1 cellular context compared by ENCODE assay signal in the genomic region with DNA sequence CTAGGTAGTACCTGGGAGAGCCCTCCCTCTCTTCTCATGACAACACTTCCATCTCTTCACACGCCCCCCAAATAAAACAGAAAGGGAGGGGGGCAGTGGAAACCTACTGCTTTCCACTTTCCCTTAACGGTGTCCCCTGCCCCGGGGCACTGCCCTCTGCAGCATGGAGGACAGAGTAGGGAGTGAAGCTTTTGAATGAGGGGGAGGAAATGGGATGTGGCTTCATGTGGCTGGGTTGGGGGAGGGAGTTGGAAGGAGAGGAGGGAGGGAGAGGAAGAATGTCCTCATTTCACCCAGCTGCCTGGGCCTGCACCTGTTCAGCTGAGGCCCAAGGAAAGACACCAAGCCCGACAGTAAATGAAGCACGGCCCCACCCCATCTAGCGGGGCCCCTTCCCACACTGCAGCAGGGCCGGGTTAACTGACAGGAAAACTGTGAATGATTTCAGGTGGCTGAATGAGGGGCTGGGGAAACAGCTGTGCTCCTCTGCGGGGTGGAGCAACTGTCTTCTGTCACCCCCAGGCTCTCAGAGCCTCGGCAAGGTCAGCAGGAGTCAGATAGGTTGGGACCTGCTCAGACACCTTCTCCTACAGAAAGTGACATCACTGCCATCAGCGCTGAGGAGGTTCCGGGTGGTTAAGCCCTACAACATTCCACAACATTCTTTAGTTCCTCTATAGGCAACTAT.
A peak's percentile ranks its signal among the peaks of the same experiment; 100 is the strongest.
TF ChIP-seq lines count a peak whose summit lies in the region.

No MANE protein-coding gene starts in this region.

TF ChIP-seq in K562, 482 proteins besides CTCF, POLR2A, EP300 and RAD21 (continued from another document and continues in another):
- TF ChIP-seq, protein P1, sequence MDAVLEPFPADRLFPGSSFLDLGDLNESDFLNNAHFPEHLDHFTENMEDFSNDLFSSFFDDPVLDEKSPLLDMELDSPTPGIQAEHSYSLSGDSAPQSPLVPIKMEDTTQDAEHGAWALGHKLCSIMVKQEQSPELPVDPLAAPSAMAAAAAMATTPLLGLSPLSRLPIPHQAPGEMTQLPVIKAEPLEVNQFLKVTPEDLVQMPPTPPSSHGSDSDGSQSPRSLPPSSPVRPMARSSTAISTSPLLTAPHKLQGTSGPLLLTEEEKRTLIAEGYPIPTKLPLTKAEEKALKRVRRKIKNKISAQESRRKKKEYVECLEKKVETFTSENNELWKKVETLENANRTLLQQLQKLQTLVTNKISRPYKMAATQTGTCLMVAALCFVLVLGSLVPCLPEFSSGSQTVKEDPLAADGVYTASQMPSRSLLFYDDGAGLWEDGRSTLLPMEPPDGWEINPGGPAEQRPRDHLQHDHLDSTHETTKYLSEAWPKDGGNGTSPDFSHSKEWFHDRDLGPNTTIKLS (IDR thresholded peaks at IDR 0.05; ENCODE audit: borderline replicate concordance, low read depth): peak; percentile 52; the same call in 1 of the 2 replicates
- TF ChIP-seq, protein P2, sequence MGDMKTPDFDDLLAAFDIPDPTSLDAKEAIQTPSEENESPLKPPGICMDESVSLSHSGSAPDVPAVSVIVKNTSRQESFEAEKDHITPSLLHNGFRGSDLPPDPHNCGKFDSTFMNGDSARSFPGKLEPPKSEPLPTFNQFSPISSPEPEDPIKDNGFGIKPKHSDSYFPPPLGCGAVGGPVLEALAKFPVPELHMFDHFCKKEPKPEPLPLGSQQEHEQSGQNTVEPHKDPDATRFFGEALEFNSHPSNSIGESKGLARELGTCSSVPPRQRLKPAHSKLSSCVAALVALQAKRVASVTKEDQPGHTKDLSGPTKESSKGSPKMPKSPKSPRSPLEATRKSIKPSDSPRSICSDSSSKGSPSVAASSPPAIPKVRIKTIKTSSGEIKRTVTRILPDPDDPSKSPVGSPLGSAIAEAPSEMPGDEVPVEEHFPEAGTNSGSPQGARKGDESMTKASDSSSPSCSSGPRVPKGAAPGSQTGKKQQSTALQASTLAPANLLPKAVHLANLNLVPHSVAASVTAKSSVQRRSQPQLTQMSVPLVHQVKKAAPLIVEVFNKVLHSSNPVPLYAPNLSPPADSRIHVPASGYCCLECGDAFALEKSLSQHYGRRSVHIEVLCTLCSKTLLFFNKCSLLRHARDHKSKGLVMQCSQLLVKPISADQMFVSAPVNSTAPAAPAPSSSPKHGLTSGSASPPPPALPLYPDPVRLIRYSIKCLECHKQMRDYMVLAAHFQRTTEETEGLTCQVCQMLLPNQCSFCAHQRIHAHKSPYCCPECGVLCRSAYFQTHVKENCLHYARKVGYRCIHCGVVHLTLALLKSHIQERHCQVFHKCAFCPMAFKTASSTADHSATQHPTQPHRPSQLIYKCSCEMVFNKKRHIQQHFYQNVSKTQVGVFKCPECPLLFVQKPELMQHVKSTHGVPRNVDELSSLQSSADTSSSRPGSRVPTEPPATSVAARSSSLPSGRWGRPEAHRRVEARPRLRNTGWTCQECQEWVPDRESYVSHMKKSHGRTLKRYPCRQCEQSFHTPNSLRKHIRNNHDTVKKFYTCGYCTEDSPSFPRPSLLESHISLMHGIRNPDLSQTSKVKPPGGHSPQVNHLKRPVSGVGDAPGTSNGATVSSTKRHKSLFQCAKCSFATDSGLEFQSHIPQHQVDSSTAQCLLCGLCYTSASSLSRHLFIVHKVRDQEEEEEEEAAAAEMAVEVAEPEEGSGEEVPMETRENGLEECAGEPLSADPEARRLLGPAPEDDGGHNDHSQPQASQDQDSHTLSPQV (IDR thresholded peaks at IDR 0.05): peak; percentile 77
- TF ChIP-seq, protein P3, sequence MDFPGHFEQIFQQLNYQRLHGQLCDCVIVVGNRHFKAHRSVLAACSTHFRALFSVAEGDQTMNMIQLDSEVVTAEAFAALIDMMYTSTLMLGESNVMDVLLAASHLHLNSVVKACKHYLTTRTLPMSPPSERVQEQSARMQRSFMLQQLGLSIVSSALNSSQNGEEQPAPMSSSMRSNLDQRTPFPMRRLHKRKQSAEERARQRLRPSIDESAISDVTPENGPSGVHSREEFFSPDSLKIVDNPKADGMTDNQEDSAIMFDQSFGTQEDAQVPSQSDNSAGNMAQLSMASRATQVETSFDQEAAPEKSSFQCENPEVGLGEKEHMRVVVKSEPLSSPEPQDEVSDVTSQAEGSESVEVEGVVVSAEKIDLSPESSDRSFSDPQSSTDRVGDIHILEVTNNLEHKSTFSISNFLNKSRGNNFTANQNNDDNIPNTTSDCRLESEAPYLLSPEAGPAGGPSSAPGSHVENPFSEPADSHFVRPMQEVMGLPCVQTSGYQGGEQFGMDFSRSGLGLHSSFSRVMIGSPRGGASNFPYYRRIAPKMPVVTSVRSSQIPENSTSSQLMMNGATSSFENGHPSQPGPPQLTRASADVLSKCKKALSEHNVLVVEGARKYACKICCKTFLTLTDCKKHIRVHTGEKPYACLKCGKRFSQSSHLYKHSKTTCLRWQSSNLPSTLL (IDR thresholded peaks at IDR 0.05): 0 out of 2 replicates have a peak, but pooled peaks have one; percentile 47
- TF ChIP-seq, protein P4, sequence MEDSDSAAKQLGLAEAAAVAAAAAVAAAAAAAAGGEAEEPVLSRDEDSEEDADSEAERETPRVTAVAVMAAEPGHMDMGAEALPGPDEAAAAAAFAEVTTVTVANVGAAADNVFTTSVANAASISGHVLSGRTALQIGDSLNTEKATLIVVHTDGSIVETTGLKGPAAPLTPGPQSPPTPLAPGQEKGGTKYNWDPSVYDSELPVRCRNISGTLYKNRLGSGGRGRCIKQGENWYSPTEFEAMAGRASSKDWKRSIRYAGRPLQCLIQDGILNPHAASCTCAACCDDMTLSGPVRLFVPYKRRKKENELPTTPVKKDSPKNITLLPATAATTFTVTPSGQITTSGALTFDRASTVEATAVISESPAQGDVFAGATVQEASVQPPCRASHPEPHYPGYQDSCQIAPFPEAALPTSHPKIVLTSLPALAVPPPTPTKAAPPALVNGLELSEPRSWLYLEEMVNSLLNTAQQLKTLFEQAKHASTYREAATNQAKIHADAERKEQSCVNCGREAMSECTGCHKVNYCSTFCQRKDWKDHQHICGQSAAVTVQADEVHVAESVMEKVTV (CRISPR knock-in tag; IDR thresholded peaks at IDR 0.05): no peak
- TF ChIP-seq KLF10 (CRISPR knock-in tag; IDR thresholded peaks at IDR 0.05): no peak
- TF ChIP-seq TCF3 (CRISPR knock-in tag; IDR thresholded peaks at IDR 0.05): peak; percentile 54
- no peak for TF ChIP-seq DDX20 (tag; IDR thresholded peaks at IDR 0.05; ENCODE audit: low read depth)
- TF ChIP-seq ESRRA (IDR thresholded peaks at IDR 0.05; ENCODE audit: borderline replicate concordance, low read depth): peak; percentile 82
- peak; percentile 71 for TF ChIP-seq MYC (IDR thresholded peaks at IDR 0.05; ENCODE audit: low read depth, low read length)
- TF ChIP-seq MYC (CRISPR knock-in tag; IDR thresholded peaks at IDR 0.05; ENCODE audit: borderline replicate concordance, low read depth): no peak
- TF ChIP-seq MCM7 (IDR thresholded peaks at IDR 0.05): no peak
- no peak for TF ChIP-seq IRF2 (CRISPR knock-in tag; IDR thresholded peaks at IDR 0.05)
- TF ChIP-seq ZNF584 (CRISPR knock-in tag; IDR thresholded peaks at IDR 0.05; ENCODE audit: low read depth): no peak
- peak; percentile 94 for TF ChIP-seq CTBP1 (IDR thresholded peaks at IDR 0.05; ENCODE audit: borderline replicate concordance)
- TF ChIP-seq ZC3H4 (CRISPR knock-in tag; IDR thresholded peaks at IDR 0.05; ENCODE audit: borderline replicate concordance): no peak
- peak; percentile 43 to 75; a peak in 2 of 4 replicates for TF ChIP-seq TRIM24 (IDR thresholded peaks at IDR 0.05)
- TF ChIP-seq, protein P5, sequence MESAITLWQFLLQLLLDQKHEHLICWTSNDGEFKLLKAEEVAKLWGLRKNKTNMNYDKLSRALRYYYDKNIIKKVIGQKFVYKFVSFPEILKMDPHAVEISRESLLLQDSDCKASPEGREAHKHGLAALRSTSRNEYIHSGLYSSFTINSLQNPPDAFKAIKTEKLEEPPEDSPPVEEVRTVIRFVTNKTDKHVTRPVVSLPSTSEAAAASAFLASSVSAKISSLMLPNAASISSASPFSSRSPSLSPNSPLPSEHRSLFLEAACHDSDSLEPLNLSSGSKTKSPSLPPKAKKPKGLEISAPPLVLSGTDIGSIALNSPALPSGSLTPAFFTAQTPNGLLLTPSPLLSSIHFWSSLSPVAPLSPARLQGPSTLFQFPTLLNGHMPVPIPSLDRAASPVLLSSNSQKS (CRISPR knock-in tag; IDR thresholded peaks at IDR 0.05): no peak
- TF ChIP-seq, protein P6, sequence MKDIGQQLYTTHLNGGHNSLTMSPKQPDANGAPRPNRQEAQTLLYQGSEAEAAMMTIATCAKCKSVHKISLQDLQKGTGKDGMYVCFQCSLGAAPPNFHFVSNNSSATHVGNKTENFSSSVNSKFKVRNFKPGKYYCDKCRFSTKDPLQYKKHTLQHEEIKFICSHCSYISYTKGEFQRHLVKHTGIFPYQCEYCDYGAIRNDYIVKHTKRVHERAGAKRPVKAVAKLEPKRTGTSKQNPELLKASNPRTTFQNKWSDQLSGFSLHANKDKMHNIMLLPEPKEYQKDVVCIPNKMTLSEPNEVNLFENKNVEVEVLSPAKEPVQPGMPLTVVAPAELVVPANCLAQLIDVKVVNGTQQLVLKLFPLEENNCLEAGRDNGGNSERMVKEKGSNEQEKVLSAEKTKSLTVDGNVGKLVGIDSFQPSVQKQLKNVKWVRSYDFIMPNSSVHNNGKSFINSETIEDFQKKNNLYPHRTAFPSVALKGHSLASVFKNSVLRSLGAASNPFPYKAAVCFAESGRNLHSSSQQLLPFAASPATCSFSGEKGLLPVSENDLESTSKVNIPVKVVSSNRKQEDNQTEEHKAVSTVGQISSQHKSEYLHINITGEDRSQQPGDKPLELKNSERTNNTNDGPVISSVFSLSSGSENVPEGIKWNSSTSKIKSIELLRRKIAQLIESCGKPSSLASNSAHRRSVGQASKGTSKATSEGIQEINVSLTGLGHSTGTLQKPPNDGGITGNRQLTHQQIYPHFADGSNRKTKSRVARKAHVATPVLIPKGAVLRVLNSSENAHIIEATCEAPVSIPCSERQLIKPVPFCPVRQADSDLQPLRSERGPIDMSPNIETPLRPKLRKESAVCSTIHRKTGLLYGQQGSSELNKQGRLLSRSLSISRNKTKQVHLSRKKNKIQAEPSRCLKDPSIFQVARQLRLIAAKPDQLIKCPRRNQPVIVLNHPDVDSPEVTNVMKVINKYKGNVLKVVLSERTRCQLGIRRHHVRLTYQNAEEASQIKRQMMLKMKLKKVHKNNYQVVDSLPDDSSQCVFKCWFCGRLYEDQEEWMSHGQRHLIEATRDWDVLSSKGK (CRISPR knock-in tag; IDR thresholded peaks at IDR 0.05): no peak
- TF ChIP-seq ZKSCAN3 (CRISPR knock-in tag; IDR thresholded peaks at IDR 0.05): no peak
- no peak for TF ChIP-seq FOXA1 (IDR thresholded peaks at IDR 0.05; ENCODE audit: borderline replicate concordance)
- TF ChIP-seq HSF4 (CRISPR knock-in tag; IDR thresholded peaks at IDR 0.05; ENCODE audit: borderline replicate concordance): no peak
- TF ChIP-seq, protein P7, sequence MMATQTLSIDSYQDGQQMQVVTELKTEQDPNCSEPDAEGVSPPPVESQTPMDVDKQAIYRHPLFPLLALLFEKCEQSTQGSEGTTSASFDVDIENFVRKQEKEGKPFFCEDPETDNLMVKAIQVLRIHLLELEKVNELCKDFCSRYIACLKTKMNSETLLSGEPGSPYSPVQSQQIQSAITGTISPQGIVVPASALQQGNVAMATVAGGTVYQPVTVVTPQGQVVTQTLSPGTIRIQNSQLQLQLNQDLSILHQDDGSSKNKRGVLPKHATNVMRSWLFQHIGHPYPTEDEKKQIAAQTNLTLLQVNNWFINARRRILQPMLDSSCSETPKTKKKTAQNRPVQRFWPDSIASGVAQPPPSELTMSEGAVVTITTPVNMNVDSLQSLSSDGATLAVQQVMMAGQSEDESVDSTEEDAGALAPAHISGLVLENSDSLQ (IDR thresholded peaks at IDR 0.05): peak; percentile 42
- TF ChIP-seq JUND (IDR thresholded peaks at IDR 0.05; ENCODE audit: borderline replicate concordance, low read depth, low read length): peak; percentile 51; the same call in 1 of the 2 replicates
- peak; percentile 63; the same call in 1 of the 3 replicates for TF ChIP-seq JUND (tag; IDR thresholded peaks at IDR 0.05; ENCODE audit: borderline replicate concordance, low read depth, low read length)
- no peak for TF ChIP-seq MAFG (tag; conservative IDR thresholded peaks at IDR 0.05)
- TF ChIP-seq NR1H2 (CRISPR knock-in tag; IDR thresholded peaks at IDR 0.05): no peak
- 0 out of 2 replicates have a peak, but pooled peaks have one; percentile 58 for TF ChIP-seq HDAC2 (IDR thresholded peaks at IDR 0.05)
- TF ChIP-seq PCBP2 (IDR thresholded peaks at IDR 0.05; ENCODE audit: low read depth, low read length, poor library complexity, severe bottlenecking): no peak
- TF ChIP-seq FOXJ3 (CRISPR knock-in tag; IDR thresholded peaks at IDR 0.05): no peak
- 0 out of 2 replicates have a peak, but pooled peaks have one; percentile 64 for TF ChIP-seq DMBX1 (CRISPR knock-in tag; IDR thresholded peaks at IDR 0.05; ENCODE audit: borderline replicate concordance)
- TF ChIP-seq EP400 (IDR thresholded peaks at IDR 0.05): peak; percentile 39
- no peak for TF ChIP-seq POLR2AphosphoS2 (IDR thresholded peaks at IDR 0.05; ENCODE audit: low read length)
- TF ChIP-seq MEF2A (IDR thresholded peaks at IDR 0.05; ENCODE audit: control insufficient read depth, low read depth, low read length): no peak
- TF ChIP-seq, protein P8, sequence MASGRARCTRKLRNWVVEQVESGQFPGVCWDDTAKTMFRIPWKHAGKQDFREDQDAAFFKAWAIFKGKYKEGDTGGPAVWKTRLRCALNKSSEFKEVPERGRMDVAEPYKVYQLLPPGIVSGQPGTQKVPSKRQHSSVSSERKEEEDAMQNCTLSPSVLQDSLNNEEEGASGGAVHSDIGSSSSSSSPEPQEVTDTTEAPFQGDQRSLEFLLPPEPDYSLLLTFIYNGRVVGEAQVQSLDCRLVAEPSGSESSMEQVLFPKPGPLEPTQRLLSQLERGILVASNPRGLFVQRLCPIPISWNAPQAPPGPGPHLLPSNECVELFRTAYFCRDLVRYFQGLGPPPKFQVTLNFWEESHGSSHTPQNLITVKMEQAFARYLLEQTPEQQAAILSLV (tag; IDR thresholded peaks at IDR 0.05): no peak
- TF ChIP-seq, protein P9, sequence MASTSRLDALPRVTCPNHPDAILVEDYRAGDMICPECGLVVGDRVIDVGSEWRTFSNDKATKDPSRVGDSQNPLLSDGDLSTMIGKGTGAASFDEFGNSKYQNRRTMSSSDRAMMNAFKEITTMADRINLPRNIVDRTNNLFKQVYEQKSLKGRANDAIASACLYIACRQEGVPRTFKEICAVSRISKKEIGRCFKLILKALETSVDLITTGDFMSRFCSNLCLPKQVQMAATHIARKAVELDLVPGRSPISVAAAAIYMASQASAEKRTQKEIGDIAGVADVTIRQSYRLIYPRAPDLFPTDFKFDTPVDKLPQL (IDR thresholded peaks at IDR 0.05; ENCODE audit: extremely low read depth, insufficient read length): no peak
- no peak for TF ChIP-seq RAD51 (IDR thresholded peaks at IDR 0.05; ENCODE audit: borderline replicate concordance, low read depth)
- TF ChIP-seq EHMT2 (IDR thresholded peaks at IDR 0.05): peak; percentile 58; the same call in 1 of the 2 replicates
- peak; percentile 81 for TF ChIP-seq NCOA1 (IDR thresholded peaks at IDR 0.05; ENCODE audit: low read depth)
- TF ChIP-seq NONO (IDR thresholded peaks at IDR 0.05; ENCODE audit: low read depth in 2 of 2, low read length in 1 of 2): 0 out of 4 replicates have a peak, but pooled peaks of 1 of the 2 experiments have one; percentile 32
- no peak for TF ChIP-seq ZNF561 (CRISPR knock-in tag; conservative IDR thresholded peaks at IDR 0.05)
- peak; percentile 62 for TF ChIP-seq CBFA2T2 (conservative IDR thresholded peaks at IDR 0.05)
- TF ChIP-seq POLR3G (IDR thresholded peaks at IDR 0.05; ENCODE audit: extremely low read depth, insufficient read length, insufficient replicate concordance): no peak
- TF ChIP-seq EGR1 (conservative IDR thresholded peaks at IDR 0.05): peak; percentile 78
- no peak; the same call in 1 of the 2 replicates for TF ChIP-seq TEAD4 (IDR thresholded peaks at IDR 0.05; ENCODE audit: low read length)
- TF ChIP-seq TEAD4 (CRISPR knock-in tag; IDR thresholded peaks at IDR 0.05; ENCODE audit: borderline replicate concordance): no peak
